22 cellular contexts compared by ENCODE assay signal in genomic region chr7:30630986-30631385, GRCh38. TPM values are rescaled to one million over a fixed set of nuclear protein-coding genes. Genes with fewer than 3 reads are reported as not detected.
DNase-seq lines count a peak whose midpoint lies in the region; ATAC-seq, FAIRE-seq and TF ChIP-seq lines count a peak whose summit lies in the region.
"Had no signal": no experiment of that assay in that cellular context is flagged by ENCODE, and none has a peak within 500 bp of the region (broad histone marks: within the 10 kb centered on the region; RNA-seq: fewer than 3 reads in every experiment).

No MANE protein-coding gene starts in this region.

- RAD21 ChIA-PET in GM12878 (lab: Charles Lee; ENCODE audit: unreplicated experiment) = interaction anchor here (0.7 kb wide), 1 partner anchor 28 kb away, joined by 3 read pairs; no protein-coding TSS in a partner anchor

- no peak overlapping the region for H3K9ac ChIP-seq in GM12878 (ENCODE audit: control insufficient read depth, insufficient read depth, low read length)

- ATAC-seq in GM18867 (IDR thresholded peaks at IDR 0.05; ENCODE audit: unreplicated experiment) (peak; percentile 58), GM21390 (IDR thresholded peaks at IDR 0.05; ENCODE audit: unreplicated experiment) (peak; percentile 54), HG02870 (IDR thresholded peaks at IDR 0.05; ENCODE audit: unreplicated experiment) (peak; percentile 75), GM12878 (peak; percentile 43), Right ventricle myocardium superior (ENCODE audit: poor library complexity) (no peak), HG02610 (IDR thresholded peaks at IDR 0.05; ENCODE audit: unreplicated experiment) (no peak)
- ATAC-seq: stimulated activated effector memory CD8-positive, alpha-beta T cell treated with anti-CD3 and anti-CD28 coated beads, Interleukin-12 subunit alpha, Interleukin-12 subunit beta, amount 100 ng/mL, for 72 hours had no signal

- no peak for TF ChIP-seq CTCF in GM12878 (IDR thresholded peaks at IDR 0.05 in 2 of 3, conservative IDR thresholded peaks at IDR 0.05 in 1 of 3; ENCODE audit: control insufficient read depth in 2 of 3, extremely low read depth in 1 of 3, insufficient read depth in 1 of 3, low read depth in 3 of 3, low read length in 3 of 3)

- peaks cover 17 to 24% of the 10 kb centered on the region in 2 experiments for H3K36me3 ChIP-seq in GM12878 (ENCODE audit: control insufficient read depth in 2 of 2, insufficient read depth in 2 of 2, low read length in 1 of 2)

- in situ Hi-C loops in GM12878 (cut with MboI) = no loop called here

- H3K4me1 ChIP-seq in GM12878 (ENCODE audit: control insufficient read depth, insufficient read depth, low read length) = no peaks in the 10 kb centered on the region

- H3K4me2 ChIP-seq in GM12878 (ENCODE audit: control insufficient read depth, insufficient read depth) = no peak overlapping the region

- CTCF ChIA-PET in GM12878 (lab: Yijun Ruan, JAX) = interaction anchor here (0.6 to 1.0 kb wide), 3 partner anchors 12 to 109 kb away, joined by 3 to 4 read pairs (median 3); partner anchors contain the start of gene CRHR2

- DNase-seq in GM12878 (ENCODE audit: low read depth, low spot score) (no peak), Right ventricle myocardium superior (no peak), GM19240 (ENCODE audit: insufficient read length, low spot score) (no peak)
- DNase-seq: activated CD4-positive, alpha-beta T cell treated with anti-CD3 and anti-CD28 coated beads for 4 hours; activated CD8-positive, alpha-beta memory T cell treated with anti-CD3 and anti-CD28 coated beads, Interleukin-2, amount 50 U/mL, for 48 hours; activated naive CD4-positive, alpha-beta T cell treated with Interleukin-2 at 50 U/mL for 16 hours; AML-193; endodermal cell; immature natural killer cell; NCI-H1417; NCI-H2171 treated with DMSO at 0.1 percent for 48 hours; retina had no signal

- no peak overlapping the region for H2AFZ ChIP-seq in GM12878 (ENCODE audit: control insufficient read depth, low read depth, low read length)

- no peaks in the 10 kb centered on the region for H3K9me3 ChIP-seq in GM12878 (replicated peaks; ENCODE audit: control insufficient read depth, insufficient read depth, low read length)

- TF ChIP-seq RAD21 in GM12878 (IDR thresholded peaks at IDR 0.05; ENCODE audit: insufficient read depth, low read depth, low read length) = no peak

- no peak for TF ChIP-seq POLR2A in GM12878 (IDR thresholded peaks at IDR 0.05; ENCODE audit: low read depth, low read length)

- TF ChIP-seq EP300 in GM12878 (IDR thresholded peaks at IDR 0.05; ENCODE audit: borderline replicate concordance in 1 of 2, control insufficient read depth in 1 of 2, low read depth in 2 of 2, low read length in 2 of 2) = no peak

- H4K20me1 ChIP-seq in GM12878 (ENCODE audit: control insufficient read depth, insufficient read depth) = no peaks in the 10 kb centered on the region

- no peaks in the 10 kb centered on the region for H3K27me3 ChIP-seq in GM12878 (replicated peaks in 1 of 2; ENCODE audit: control insufficient read depth in 2 of 2, insufficient read depth in 2 of 2, low read length in 1 of 2)

- no peak overlapping the region for H3K4me3 ChIP-seq in GM12878

- no peaks in the 10 kb centered on the region for H3K79me2 ChIP-seq in GM12878 (ENCODE audit: control insufficient read depth, insufficient read depth, low read length)

- intact Hi-C loops in GM12878 (cut with micrococcal nuclease; ENCODE audit: unreplicated experiment) (no loop called here), Right ventricle myocardium superior (cut with DNase I) (no loop called here)

- WGBS in GM12878 (ENCODE audit: insufficient coverage, insufficient replicate concordance, low lambda C conversion rate, missing lambda C conversion rate) = 30% methylated on average over 4 of the region's 4 CpGs

- H3K27ac ChIP-seq in GM12878 (ENCODE audit: control insufficient read depth, insufficient read depth) = peak overlapping the region; percentile 16; the same call in 1 of the 2 replicates

- POLR2A ChIA-PET in GM12878 (lab: Charles Lee) = no interaction called here

- SMC1A ChIA-PET in GM12878 (lab: Charles Lee; ENCODE audit: uncharacterized antibody, unreplicated experiment) = interaction anchor here (0.8 to 1.1 kb wide), 2 partner anchors 10 to 14 kb away, joined by 3 read pairs; no protein-coding TSS in a partner anchor

- no TSS peak for BruUV-seq in GM12878 (replicated peaks; lab: Mats Ljungman, UMichigan)

- FAIRE-seq in GM12878 (lab: Jason Lieb, UNC) = peak; percentile 7
- FAIRE-seq: astrocyte, HTR-8/SVneo had no signal

TF ChIP-seq in GM12878, 131 proteins besides CTCF, POLR2A, EP300 and RAD21 (continues in another document):
- TF ChIP-seq SP1 (IDR thresholded peaks at IDR 0.05; ENCODE audit: low read depth, low read length) (no peak), MAX (IDR thresholded peaks at IDR 0.05; ENCODE audit: low read depth, low read length) (no peak), CREM (IDR thresholded peaks at IDR 0.05; ENCODE audit: low read depth) (no peak), ELK1 (IDR thresholded peaks at IDR 0.05; ENCODE audit: low read depth, low read length) (no peak), E2F4 (IDR thresholded peaks at IDR 0.05; ENCODE audit: low read depth, low read length) (no peak), ATF2 (IDR thresholded peaks at IDR 0.05; ENCODE audit: low read length) (0 out of 2 replicates have a peak, but pooled peaks have one; percentile 25)

RNA-seq across cellular contexts. Expression of gene GARS1, which starts 36.3 kb away (rescaled TPM):
- 87.5 and 89.2 TPM in 2 replicates for total RNA-seq in GM12878 (2013; cell fraction: nucleolus; rRNA removed)
- 107 and 120 TPM in 2 replicates for total RNA-seq in GM12878 (2014; rRNA removed)
- 168 and 182 TPM in 2 replicates for total RNA-seq in GM12878 (2014; rRNA removed; fragmentation: Illumina TruSeq; extraction: Trizol)
- total RNA-seq in GM12878 (2021) = 175 TPM in 2 replicates
- 111 TPM for polyA plus RNA-seq in GM12878 (2011; ENCODE audit: low read depth)
- polyA plus RNA-seq in GM12878 (2011; rRNA removed) = 184 and 333 TPM in 2 replicates
- polyA plus RNA-seq in GM12878 (2011; cell fraction: cytosol; rRNA removed) = 247 and 357 TPM in 2 replicates
- polyA plus RNA-seq in GM12878 (2011; cell fraction: nucleus; rRNA removed) = 220 and 228 TPM in 2 replicates
- 135 and 136 TPM in 2 replicates for polyA plus RNA-seq in GM12878 (2012)
- polyA plus RNA-seq in GM12878 (2014; fragmentation: Illumina TruSeq; extraction: Trizol) = 361 and 413 TPM in 2 replicates
- polyA plus RNA-seq in GM12878 (2014; fragmentation: Nextera tagmentation; extraction: Ambion mirVana) = 100 to 1,000 TPM; 133 to 191 TPM
- 167 TPM in 2 replicates for polyA plus RNA-seq in GM12878 (2014; rRNA removed)
- polyA plus RNA-seq in GM12878 (2016; fragmentation: Nextera tagmentation; extraction: Ambion mirVana) = 100 to 1,000 TPM; 196 to 207 TPM
- 227 and 257 TPM in 2 replicates for polyA minus RNA-seq in GM12878 (2011; rRNA and poly(A)+ RNA removed)
- polyA minus RNA-seq in GM12878 (2011; cell fraction: cytosol; rRNA and poly(A)+ RNA removed) = 84.7 and 102 TPM in 2 replicates
- polyA minus RNA-seq in GM12878 (2011; cell fraction: nucleus; rRNA and poly(A)+ RNA removed) = 71.9 and 162 TPM in 2 replicates
- total RNA-seq in Right ventricle myocardium superior = 32.2 TPM

RNA-seq across cellular contexts. Expression of gene CRHR2, which starts 51.3 kb away (rescaled TPM):
- not detected in 2 replicates for total RNA-seq in GM12878 (2013; cell fraction: nucleolus; rRNA removed)
- total RNA-seq in GM12878 (2014; rRNA removed) (not detected in 2 replicates), GM12878 (2014; rRNA removed; fragmentation: Illumina TruSeq; extraction: Trizol) (not detected in 2 replicates), GM12878 (2021) (not detected in 2 replicates), Right ventricle myocardium superior (0.24 TPM)
- polyA plus RNA-seq in GM12878 (2011; ENCODE audit: low read depth) = 0.07 TPM
- polyA plus RNA-seq in GM12878 (2011; rRNA removed) (not detected in 2 replicates), GM12878 (2014; fragmentation: Illumina TruSeq; extraction: Trizol) (not detected in 2 replicates), GM12878 (2014; fragmentation: Nextera tagmentation; extraction: Ambion mirVana) (not detected), GM12878 (2014; rRNA removed) (not detected in 2 replicates), GM12878 (2016; fragmentation: Nextera tagmentation; extraction: Ambion mirVana) (not detected)
- not detected in 2 replicates for polyA plus RNA-seq in GM12878 (2011; cell fraction: cytosol; rRNA removed)
- polyA plus RNA-seq in GM12878 (2011; cell fraction: nucleus; rRNA removed) = not detected in 2 replicates
- 0.08 and 0.19 TPM in 2 replicates for polyA plus RNA-seq in GM12878 (2012)
- not detected in 2 replicates for polyA minus RNA-seq in GM12878 (2011; rRNA and poly(A)+ RNA removed)
- polyA minus RNA-seq in GM12878 (2011; cell fraction: cytosol; rRNA and poly(A)+ RNA removed) = not detected in 2 replicates
- not detected in 2 replicates for polyA minus RNA-seq in GM12878 (2011; cell fraction: nucleus; rRNA and poly(A)+ RNA removed)
- total RNA-seq: astrocyte, endodermal cell, fibroblast of lung, LHCN-M2, liver had no signal
- polyA plus RNA-seq: fibroblast of lung, immature natural killer cell, liver had no signal

Comparison
In these comparisons a context has a peak if more than half of its experiments do, and no peak if none do; other contexts are left out.
1. ATAC-seq: peak in GM18867 (single experiment), GM21390 (single experiment), HG02870 (single experiment) and GM12878 (single experiment); none in Right ventricle myocardium superior (single experiment) and HG02610 (single experiment).